In the genomic region with DNA sequence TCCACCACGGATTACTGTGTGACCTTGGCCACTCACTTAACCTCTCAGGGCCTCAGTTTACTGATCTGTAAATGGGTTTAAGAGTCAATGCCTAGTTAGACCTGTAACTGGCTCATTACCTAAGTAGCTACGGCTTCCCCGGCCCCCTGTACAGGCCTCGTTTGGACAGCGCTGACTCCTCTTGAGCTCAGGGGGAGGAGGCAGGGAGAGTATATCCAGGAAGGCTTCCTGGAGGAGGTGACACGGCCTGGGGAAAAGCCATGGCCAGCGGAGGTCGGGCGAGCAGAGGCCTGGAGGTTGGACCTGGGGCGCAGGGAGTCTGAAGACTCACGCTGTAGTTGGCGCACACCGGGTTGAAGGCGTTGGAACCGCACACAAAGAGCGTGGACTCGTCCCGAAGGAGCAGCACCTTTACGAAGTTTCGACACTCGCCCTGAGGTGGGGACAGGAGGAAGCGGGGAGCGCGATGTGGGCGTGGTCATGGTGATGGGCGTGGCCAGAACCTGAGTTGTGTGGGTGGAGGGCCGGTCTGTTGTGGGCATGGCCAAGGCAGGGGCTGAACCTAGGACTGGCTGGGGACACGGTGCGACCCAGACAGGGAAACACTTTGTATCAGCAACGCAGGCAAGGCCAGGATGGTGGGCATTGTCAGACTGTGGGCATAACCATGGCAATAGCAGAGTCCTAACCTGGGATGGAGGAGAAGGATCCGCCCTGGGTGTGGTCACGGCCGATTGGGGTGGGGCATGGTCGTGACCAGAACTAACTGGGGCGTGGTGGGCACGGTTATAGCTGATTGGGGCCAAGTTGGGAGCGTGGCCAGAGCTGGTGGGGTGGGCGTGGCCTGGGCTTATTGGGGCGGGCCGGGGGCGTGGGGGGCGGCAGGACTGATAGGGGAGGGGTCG, we compare ENCODE assay signal across 1 cellular context.
TF ChIP-seq lines count a peak whose summit lies in the region.

No MANE protein-coding gene starts in this region.

TF ChIP-seq in K562, 482 proteins besides CTCF, POLR2A, EP300 and RAD21 (continued from another document and continues in another):
- TF ChIP-seq, protein P1, sequence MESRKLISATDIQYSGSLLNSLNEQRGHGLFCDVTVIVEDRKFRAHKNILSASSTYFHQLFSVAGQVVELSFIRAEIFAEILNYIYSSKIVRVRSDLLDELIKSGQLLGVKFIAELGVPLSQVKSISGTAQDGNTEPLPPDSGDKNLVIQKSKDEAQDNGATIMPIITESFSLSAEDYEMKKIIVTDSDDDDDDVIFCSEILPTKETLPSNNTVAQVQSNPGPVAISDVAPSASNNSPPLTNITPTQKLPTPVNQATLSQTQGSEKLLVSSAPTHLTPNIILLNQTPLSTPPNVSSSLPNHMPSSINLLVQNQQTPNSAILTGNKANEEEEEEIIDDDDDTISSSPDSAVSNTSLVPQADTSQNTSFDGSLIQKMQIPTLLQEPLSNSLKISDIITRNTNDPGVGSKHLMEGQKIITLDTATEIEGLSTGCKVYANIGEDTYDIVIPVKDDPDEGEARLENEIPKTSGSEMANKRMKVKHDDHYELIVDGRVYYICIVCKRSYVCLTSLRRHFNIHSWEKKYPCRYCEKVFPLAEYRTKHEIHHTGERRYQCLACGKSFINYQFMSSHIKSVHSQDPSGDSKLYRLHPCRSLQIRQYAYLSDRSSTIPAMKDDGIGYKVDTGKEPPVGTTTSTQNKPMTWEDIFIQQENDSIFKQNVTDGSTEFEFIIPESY (CRISPR knock-in tag; IDR thresholded peaks at IDR 0.05): 0 out of 2 replicates have a peak, but pooled peaks have one; percentile 27
- TF ChIP-seq ZNF165 (CRISPR knock-in tag; IDR thresholded peaks at IDR 0.05; ENCODE audit: borderline replicate concordance) (no peak), RBM25 (IDR thresholded peaks at IDR 0.05; ENCODE audit: low read depth, low read length, severe bottlenecking) (peak; percentile 96), NCOR1 (IDR thresholded peaks at IDR 0.05) (no peak), L3MBTL2 (IDR thresholded peaks at IDR 0.05) (0 out of 2 replicates have a peak, but pooled peaks have one; percentile 28), ZFPM2 (CRISPR knock-in tag; IDR thresholded peaks at IDR 0.05) (no peak), BHLHE40 (IDR thresholded peaks at IDR 0.05; ENCODE audit: low read length) (0 out of 2 replicates have a peak, but pooled peaks have one; percentile 18), CTBP1 (IDR thresholded peaks at IDR 0.05; ENCODE audit: borderline replicate concordance) (peak; percentile 83; the same call in 1 of the 2 replicates), IRF2 (CRISPR knock-in tag; IDR thresholded peaks at IDR 0.05) (no peak), JUND (IDR thresholded peaks at IDR 0.05; ENCODE audit: borderline replicate concordance, low read depth, low read length) (0 out of 2 replicates have a peak, but pooled peaks have one; percentile 16), JUND (tag; IDR thresholded peaks at IDR 0.05; ENCODE audit: borderline replicate concordance, low read depth, low read length) (no peak), MEF2D (tag; conservative IDR thresholded peaks at IDR 0.05; ENCODE audit: low read depth) (no peak), HDAC1 (IDR thresholded peaks at IDR 0.05) (peak; percentile 61 to 93), NR4A1 (CRISPR knock-in tag; IDR thresholded peaks at IDR 0.05) (no peak), NR4A1 (tag; IDR thresholded peaks at IDR 0.05) (peak; percentile 32; the same call in 1 of the 2 replicates), CHD4 (IDR thresholded peaks at IDR 0.05; ENCODE audit: insufficient read depth, insufficient replicate concordance, low read depth, low read length, poor library complexity, severe bottlenecking) (peak; percentile 99), HDAC2 (IDR thresholded peaks at IDR 0.05) (peak; percentile 98), MAZ (CRISPR knock-in tag; conservative IDR thresholded peaks at IDR 0.05 in 1 of 2, IDR thresholded peaks at IDR 0.05 in 1 of 2) (0 out of 4 replicates have a peak, but pooled peaks of 1 of the 2 experiments have one; percentile 4), TOE1 (IDR thresholded peaks at IDR 0.05; ENCODE audit: borderline replicate concordance) (0 out of 2 replicates have a peak, but pooled peaks have one; percentile 36), TOE1 (CRISPR knock-in tag; IDR thresholded peaks at IDR 0.05; ENCODE audit: borderline replicate concordance, low read depth) (no peak), SRSF9 (IDR thresholded peaks at IDR 0.05; ENCODE audit: borderline replicate concordance, low read depth, low read length) (no peak), PTBP1 (IDR thresholded peaks at IDR 0.05; ENCODE audit: low read depth, low read length) (peak; percentile 99), HOXB6 (CRISPR knock-in tag; IDR thresholded peaks at IDR 0.05; ENCODE audit: borderline replicate concordance) (no peak), NBN (IDR thresholded peaks at IDR 0.05; ENCODE audit: low read depth) (0 out of 2 replicates have a peak, but pooled peaks have one; percentile 65), CBFB (CRISPR knock-in tag; IDR thresholded peaks at IDR 0.05) (peak; percentile 81; the same call in 1 of the 2 replicates), MIER1 (IDR thresholded peaks at IDR 0.05; ENCODE audit: low read depth) (0 out of 2 replicates have a peak, but pooled peaks have one; percentile 34), TCF7L2 (IDR thresholded peaks at IDR 0.05; ENCODE audit: low read depth, low read length) (no peak), ZNF696 (CRISPR knock-in tag; conservative IDR thresholded peaks at IDR 0.05) (no peak)
- TF ChIP-seq, protein P2, sequence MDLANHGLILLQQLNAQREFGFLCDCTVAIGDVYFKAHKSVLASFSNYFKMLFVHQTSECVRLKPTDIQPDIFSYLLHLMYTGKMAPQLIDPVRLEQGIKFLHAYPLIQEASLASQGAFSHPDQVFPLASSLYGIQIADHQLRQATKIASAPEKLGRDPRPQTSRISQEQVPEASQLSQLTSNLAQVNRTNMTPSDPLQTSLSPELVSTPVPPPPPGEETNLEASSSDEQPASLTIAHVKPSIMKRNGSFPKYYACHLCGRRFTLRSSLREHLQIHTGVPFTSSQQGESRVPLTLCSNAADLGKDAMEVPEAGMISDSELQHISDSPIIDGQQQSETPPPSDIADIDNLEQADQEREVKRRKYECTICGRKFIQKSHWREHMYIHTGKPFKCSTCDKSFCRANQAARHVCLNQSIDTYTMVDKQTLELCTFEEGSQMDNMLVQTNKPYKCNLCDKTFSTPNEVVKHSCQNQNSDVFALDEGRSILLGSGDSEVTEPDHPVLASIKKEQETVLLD (IDR thresholded peaks at IDR 0.05): 0 out of 2 replicates have a peak, but pooled peaks have one; percentile 33
- TF ChIP-seq, protein P3, sequence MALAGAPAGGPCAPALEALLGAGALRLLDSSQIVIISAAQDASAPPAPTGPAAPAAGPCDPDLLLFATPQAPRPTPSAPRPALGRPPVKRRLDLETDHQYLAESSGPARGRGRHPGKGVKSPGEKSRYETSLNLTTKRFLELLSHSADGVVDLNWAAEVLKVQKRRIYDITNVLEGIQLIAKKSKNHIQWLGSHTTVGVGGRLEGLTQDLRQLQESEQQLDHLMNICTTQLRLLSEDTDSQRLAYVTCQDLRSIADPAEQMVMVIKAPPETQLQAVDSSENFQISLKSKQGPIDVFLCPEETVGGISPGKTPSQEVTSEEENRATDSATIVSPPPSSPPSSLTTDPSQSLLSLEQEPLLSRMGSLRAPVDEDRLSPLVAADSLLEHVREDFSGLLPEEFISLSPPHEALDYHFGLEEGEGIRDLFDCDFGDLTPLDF (CRISPR knock-in tag; IDR thresholded peaks at IDR 0.05): no peak
- TF ChIP-seq, protein P4, sequence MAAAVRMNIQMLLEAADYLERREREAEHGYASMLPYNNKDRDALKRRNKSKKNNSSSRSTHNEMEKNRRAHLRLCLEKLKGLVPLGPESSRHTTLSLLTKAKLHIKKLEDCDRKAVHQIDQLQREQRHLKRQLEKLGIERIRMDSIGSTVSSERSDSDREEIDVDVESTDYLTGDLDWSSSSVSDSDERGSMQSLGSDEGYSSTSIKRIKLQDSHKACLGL (CRISPR knock-in tag; IDR thresholded peaks at IDR 0.05; ENCODE audit: borderline replicate concordance, poor library complexity, severe bottlenecking): no peak
- TF ChIP-seq, protein P5, sequence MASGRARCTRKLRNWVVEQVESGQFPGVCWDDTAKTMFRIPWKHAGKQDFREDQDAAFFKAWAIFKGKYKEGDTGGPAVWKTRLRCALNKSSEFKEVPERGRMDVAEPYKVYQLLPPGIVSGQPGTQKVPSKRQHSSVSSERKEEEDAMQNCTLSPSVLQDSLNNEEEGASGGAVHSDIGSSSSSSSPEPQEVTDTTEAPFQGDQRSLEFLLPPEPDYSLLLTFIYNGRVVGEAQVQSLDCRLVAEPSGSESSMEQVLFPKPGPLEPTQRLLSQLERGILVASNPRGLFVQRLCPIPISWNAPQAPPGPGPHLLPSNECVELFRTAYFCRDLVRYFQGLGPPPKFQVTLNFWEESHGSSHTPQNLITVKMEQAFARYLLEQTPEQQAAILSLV (tag; IDR thresholded peaks at IDR 0.05): no peak
- TF ChIP-seq, protein P6, sequence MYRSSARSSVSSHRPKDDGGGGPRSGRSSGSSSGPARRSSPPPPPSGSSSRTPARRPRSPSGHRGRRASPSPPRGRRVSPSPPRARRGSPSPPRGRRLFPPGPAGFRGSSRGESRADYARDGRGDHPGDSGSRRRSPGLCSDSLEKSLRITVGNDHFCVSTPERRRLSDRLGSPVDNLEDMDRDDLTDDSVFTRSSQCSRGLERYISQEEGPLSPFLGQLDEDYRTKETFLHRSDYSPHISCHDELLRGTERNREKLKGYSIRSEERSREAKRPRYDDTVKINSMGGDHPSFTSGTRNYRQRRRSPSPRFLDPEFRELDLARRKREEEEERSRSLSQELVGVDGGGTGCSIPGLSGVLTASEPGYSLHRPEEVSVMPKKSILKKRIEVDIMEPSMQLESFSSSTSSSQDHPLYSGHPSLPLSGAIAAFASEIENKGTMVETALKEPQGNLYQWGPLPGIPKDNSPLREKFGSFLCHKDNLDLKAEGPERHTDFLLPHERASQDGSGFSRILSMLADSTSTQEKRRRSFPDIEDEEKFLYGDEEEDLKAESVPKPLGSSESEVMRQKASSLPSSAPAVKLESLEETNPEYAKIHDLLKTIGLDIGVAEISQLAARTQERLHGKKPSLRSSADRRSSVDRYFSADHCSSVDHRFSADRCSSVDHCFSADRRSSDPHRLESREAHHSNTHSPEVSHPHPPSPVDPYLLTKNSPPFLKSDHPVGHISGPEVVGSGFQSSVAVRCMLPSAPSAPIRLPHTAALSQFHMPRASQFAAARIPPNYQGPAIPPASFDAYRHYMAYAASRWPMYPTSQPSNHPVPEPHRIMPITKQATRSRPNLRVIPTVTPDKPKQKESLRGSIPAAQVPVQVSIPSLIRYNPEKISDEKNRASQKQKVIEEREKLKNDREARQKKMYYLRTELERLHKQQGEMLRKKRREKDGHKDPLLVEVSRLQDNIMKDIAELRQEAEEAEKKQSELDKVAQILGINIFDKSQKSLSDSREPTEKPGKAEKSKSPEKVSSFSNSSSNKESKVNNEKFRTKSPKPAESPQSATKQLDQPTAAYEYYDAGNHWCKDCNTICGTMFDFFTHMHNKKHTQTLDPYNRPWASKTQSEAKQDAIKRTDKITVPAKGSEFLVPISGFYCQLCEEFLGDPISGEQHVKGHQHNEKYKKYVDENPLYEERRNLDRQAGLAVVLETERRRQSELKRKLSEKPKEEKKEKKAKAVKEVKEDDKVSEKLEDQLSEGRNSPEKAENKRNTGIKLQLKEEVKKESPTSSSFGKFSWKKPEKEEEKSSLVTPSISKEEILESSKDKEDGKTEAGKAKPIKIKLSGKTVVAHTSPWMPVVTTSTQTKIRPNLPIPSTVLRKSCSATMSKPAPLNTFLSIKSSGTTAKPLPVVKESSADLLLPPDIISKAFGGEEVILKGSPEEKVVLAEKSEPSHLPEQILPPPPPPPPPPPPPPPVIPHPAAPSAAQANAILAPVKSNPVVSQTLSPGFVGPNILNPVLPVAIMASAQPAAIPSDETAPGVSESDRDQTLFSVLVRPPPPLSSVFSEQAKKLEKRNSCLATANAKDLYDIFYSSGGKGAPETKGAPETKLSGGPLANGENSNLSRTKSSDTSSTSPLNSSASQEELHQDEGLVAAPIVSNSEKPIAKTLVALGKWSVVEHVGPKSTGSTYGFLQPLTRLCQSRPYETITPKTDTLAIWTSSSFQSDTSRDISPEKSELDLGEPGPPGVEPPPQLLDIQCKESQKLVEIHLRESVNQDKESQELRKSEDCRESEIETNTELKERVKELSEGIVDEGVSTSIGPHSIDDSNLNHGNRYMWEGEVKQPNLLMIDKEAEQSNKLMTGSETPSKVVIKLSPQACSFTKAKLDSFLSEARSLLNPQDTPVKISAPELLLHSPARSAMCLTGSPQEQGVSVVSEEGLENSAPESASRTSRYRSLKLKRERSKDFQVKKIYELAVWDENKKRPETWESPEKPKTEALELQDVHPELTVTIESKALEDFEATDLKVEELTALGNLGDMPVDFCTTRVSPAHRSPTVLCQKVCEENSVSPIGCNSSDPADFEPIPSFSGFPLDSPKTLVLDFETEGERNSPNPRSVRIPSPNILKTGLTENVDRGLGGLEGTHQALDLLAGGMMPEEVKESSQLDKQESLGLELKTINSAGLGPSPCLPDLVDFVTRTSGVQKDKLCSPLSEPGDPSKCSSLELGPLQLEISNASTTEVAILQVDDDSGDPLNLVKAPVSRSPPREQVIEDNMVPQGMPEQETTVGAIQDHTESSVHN (IDR thresholded peaks at IDR 0.05; ENCODE audit: borderline replicate concordance in 1 of 2, low read depth in 1 of 2): no peak
- TF ChIP-seq, protein P7, sequence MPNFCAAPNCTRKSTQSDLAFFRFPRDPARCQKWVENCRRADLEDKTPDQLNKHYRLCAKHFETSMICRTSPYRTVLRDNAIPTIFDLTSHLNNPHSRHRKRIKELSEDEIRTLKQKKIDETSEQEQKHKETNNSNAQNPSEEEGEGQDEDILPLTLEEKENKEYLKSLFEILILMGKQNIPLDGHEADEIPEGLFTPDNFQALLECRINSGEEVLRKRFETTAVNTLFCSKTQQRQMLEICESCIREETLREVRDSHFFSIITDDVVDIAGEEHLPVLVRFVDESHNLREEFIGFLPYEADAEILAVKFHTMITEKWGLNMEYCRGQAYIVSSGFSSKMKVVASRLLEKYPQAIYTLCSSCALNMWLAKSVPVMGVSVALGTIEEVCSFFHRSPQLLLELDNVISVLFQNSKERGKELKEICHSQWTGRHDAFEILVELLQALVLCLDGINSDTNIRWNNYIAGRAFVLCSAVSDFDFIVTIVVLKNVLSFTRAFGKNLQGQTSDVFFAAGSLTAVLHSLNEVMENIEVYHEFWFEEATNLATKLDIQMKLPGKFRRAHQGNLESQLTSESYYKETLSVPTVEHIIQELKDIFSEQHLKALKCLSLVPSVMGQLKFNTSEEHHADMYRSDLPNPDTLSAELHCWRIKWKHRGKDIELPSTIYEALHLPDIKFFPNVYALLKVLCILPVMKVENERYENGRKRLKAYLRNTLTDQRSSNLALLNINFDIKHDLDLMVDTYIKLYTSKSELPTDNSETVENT (CRISPR knock-in tag; IDR thresholded peaks at IDR 0.05): no peak
- TF ChIP-seq, protein P8, sequence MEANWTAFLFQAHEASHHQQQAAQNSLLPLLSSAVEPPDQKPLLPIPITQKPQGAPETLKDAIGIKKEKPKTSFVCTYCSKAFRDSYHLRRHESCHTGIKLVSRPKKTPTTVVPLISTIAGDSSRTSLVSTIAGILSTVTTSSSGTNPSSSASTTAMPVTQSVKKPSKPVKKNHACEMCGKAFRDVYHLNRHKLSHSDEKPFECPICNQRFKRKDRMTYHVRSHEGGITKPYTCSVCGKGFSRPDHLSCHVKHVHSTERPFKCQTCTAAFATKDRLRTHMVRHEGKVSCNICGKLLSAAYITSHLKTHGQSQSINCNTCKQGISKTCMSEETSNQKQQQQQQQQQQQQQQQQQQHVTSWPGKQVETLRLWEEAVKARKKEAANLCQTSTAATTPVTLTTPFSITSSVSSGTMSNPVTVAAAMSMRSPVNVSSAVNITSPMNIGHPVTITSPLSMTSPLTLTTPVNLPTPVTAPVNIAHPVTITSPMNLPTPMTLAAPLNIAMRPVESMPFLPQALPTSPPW (CRISPR knock-in tag; IDR thresholded peaks at IDR 0.05): peak; percentile 41
